In the genomic region with DNA sequence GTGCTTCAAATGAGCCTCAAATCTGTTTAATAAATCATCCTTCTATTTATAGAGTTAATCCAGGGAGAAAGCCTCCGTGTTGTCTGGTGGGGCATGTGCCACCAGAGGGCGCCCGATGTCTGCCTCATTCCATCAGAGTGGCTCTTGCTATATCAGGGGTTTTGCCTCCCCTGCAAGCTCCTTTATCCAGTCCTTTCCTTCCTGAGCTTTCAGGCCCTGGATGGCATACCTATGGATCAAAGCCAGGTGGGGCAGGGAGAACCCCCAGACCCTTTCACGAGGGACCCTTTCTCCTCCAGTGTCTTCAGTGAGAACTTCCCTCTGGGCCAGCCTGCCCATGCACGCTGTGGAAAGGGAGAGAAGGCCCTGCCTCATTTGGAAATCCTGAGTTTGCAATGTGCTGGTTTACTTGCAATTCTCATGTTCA, we compare ENCODE assay signal across 8 cellular contexts. TPM values are rescaled to one million over a fixed set of nuclear protein-coding genes. Genes with fewer than 3 reads are reported as not detected.
DNase-seq lines count a peak whose midpoint lies in the region; ATAC-seq and TF ChIP-seq lines count a peak whose summit lies in the region.

No MANE protein-coding gene starts in this region.

- WGBS in lower leg skin, 2 donors: 10 to 11% methylated on average over 5 of the region's 5 CpGs

- ATAC-seq in GM19025 (IDR thresholded peaks at IDR 0.05; ENCODE audit: low read depth, unreplicated experiment) (peak; percentile 80), HG03342 (IDR thresholded peaks at IDR 0.05; ENCODE audit: unreplicated experiment) (peak; percentile 86)

- DNase-seq in Ammon's horn (ENCODE audit: low spot score) (peak; percentile 90), NCI-H510A treated with DMSO at 0.1 percent for 48 hours (lab: John Stamatoyannopoulos, UW) (peak; percentile 97), dermis blood vessel endothelial cell (peak; percentile 85), lower leg skin (ENCODE audit: low spot score in 2 of 2) (peak; percentile 81 to 98)
- DNase-seq in activated CD4-positive, alpha-beta T cell treated with anti-CD3 and anti-CD28 coated beads, Interleukin-2, amount 50 U/mL, for 24 hours (ENCODE audit: low read depth in 1 of 2, low spot score in 1 of 2): peak; percentile 58 to 67
- DNase-seq in stimulated activated CD4-positive, alpha-beta T cell treated with anti-CD3 and anti-CD28 coated beads, TNF-alpha, amount 100 ng/mL, for 24 hours (ENCODE audit: low read depth in 3 of 3): peak; percentile 48 to 68 (median 55)

- TF ChIP-seq POLR2A in lower leg skin (IDR thresholded peaks at IDR 0.05): no peak

- no peak overlapping the region for H3K4me3 ChIP-seq in lower leg skin (ENCODE audit: low read depth, poor library complexity, severe bottlenecking)

- intact Hi-C loops in lower leg skin (cut with DNase I; ENCODE audit: low total_unique reads): loop anchor here (5.0 to 10.0 kb wide), 3 partner anchors 224 to 1342 kb away; no protein-coding TSS in a partner anchor

- peak in 1 of 3 donors; percentile 77 for TF ChIP-seq CTCF in lower leg skin (IDR thresholded peaks at IDR 0.05)

RNA-seq across cellular contexts. Expression of gene RDH14, which starts 39.8 kb away (rescaled TPM):
- total RNA-seq in dermis blood vessel endothelial cell: 25.1 and 32.0 TPM in 2 replicates
- total RNA-seq in lower leg skin: 10 to 100 TPM; 22.0 to 39.0 (median 32.3) TPM
